9 cellular contexts compared by ENCODE assay signal in the genomic region with DNA sequence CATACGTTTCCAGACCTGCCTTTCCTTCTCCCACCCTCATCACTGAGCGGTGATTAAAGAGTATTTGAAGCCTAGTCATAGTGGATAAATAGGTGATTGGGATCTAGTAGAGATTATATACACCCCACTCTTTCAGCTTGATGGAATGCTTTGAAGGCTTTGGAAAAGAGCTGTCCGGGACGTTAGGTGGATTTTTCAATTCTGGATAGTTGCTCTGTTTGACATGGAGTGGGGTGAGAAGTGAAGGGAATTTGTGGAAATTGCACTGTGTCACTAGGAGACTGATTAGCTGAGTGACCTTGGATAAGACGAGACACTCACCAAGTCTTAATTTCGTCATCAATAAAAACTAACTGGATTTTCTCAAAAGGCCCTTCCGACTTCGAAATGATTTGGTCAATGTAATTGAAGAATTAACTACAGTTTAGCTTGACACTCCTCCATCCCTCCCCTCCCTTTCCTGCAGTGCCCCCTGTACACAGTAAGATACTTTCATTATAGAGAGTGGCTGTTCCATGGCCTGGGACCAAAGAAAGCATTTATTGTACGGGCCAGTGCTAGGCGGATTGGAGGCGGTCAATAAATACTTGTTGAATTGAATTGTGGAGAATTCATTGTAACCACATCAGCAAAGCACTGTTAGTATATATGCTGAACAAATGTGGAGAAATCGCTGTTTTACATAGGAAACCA. TPM values are rescaled to one million over a fixed set of nuclear protein-coding genes. Genes with fewer than 3 reads are reported as not detected.
DNase-seq lines count a peak whose midpoint lies in the region; ATAC-seq lines count a peak whose summit lies in the region.
"Had no signal": no experiment of that assay in that cellular context is flagged by ENCODE, and none has a peak within 500 bp of the region (broad histone marks: within the 10 kb centered on the region; RNA-seq: fewer than 3 reads in every experiment).

No MANE protein-coding gene starts in this region.

- H3K27ac Mint-ChIP-seq in activated naive CD4-positive, alpha-beta T cell treated with anti-CD3 and anti-CD28 coated beads, Interleukin-2, amount 50 U/mL, for 24 hours = peak overlapping the region; percentile 86

- no peaks in the 10 kb centered on the region for H3K9me3 Mint-ChIP-seq in activated naive CD4-positive, alpha-beta T cell treated with anti-CD3 and anti-CD28 coated beads, Interleukin-2, amount 50 U/mL, for 24 hours

- H3K4me3 ChIP-seq in iPS-18c (ENCODE audit: insufficient read depth, low read depth, low read length) (peak overlapping the region; percentile 94), skeletal muscle tissue (ENCODE audit: low read length in 3 of 3) (peak overlapping the region; percentile 79 to 92 (median 83))

- H3K9me3 ChIP-seq in iPS-18c (ENCODE audit: control insufficient read depth, insufficient read depth, low read length) = no peaks in the 10 kb centered on the region
- H3K9me3 ChIP-seq in skeletal muscle tissue (ENCODE audit: control insufficient read depth in 3 of 3, low read length in 3 of 3) = no peaks in the 10 kb centered on the region

- H3K27me3 Mint-ChIP-seq in activated naive CD4-positive, alpha-beta T cell treated with anti-CD3 and anti-CD28 coated beads, Interleukin-2, amount 50 U/mL, for 24 hours = peaks cover under 1% of the 10 kb centered on the region

- peaks cover 8% of the 10 kb centered on the region for H3K36me3 Mint-ChIP-seq in activated naive CD4-positive, alpha-beta T cell treated with anti-CD3 and anti-CD28 coated beads, Interleukin-2, amount 50 U/mL, for 24 hours

- H3K36me3 ChIP-seq in skeletal muscle tissue (ENCODE audit: control insufficient read depth in 3 of 3, insufficient read depth in 3 of 3, low read length in 3 of 3) = peaks cover 0 to 3% (median 2%) of the 10 kb centered on the region in 3 donors

- no peaks in the 10 kb centered on the region for H3K27me3 ChIP-seq in skeletal muscle tissue (ENCODE audit: control insufficient read depth in 3 of 3, insufficient read depth in 3 of 3, low read length in 3 of 3)

- H3K27ac ChIP-seq in angular gyrus (ENCODE audit: low read depth, low read length) (peak overlapping the region; percentile 97), skeletal muscle tissue (ENCODE audit: low read depth, low read length) (peak overlapping the region; percentile 84)

- peaks cover 64% of the 10 kb centered on the region for H3K4me1 Mint-ChIP-seq in activated naive CD4-positive, alpha-beta T cell treated with anti-CD3 and anti-CD28 coated beads, Interleukin-2, amount 50 U/mL, for 24 hours

- DNase-seq in activated naive CD4-positive, alpha-beta T cell treated with anti-CD3 and anti-CD28 coated beads, Interleukin-2, amount 50 U/mL, for 16 hours = no peak
- no peak for DNase-seq in stimulated activated CD4-positive, alpha-beta T cell treated with anti-CD3 and anti-CD28 coated beads, Interleukin-4, amount 100 ng/mL, for 1 hour

- peaks cover 11 to 20% (median 14%) of the 10 kb centered on the region in 3 donors for H3K4me1 ChIP-seq in skeletal muscle tissue (ENCODE audit: control insufficient read depth in 3 of 3, insufficient read depth in 3 of 3, low read length in 3 of 3)

- peak overlapping the region; percentile 87 to 97 (median 92) for H3K9ac ChIP-seq in skeletal muscle tissue (ENCODE audit: low read depth in 1 of 3, low read length in 3 of 3)

- peak overlapping the region; percentile 91 for H3K4me3 Mint-ChIP-seq in activated naive CD4-positive, alpha-beta T cell treated with anti-CD3 and anti-CD28 coated beads, Interleukin-2, amount 50 U/mL, for 24 hours

- no peak for ATAC-seq in GM19351 (IDR thresholded peaks at IDR 0.05; ENCODE audit: unreplicated experiment)
- ATAC-seq in activated CD4-positive, CD25-positive, alpha-beta regulatory T cell treated with anti-CD3 and anti-CD28 coated beads, Interleukin-2, amount 50 U/mL, for 24 hours = no peak

RNA-seq across cellular contexts. Expression of gene ZKSCAN1, which starts 1.0 kb away (rescaled TPM):
- 32.9 TPM for total RNA-seq in skeletal muscle tissue

RNA-seq across cellular contexts. Expression of gene ZSCAN21, which starts 33.2 kb away (rescaled TPM):
- total RNA-seq in skeletal muscle tissue = 11.5 TPM

RNA-seq across cellular contexts. Expression of gene AZGP1, which starts 40.5 kb away (rescaled TPM):
- 9.4 TPM for total RNA-seq in skeletal muscle tissue
- total RNA-seq: myocyte had no signal
